In genomic region chr4:152072001-152072485, GRCh38 we compare ENCODE assay signal across 23 cellular contexts.
DNase-seq lines count a peak whose midpoint lies in the region; ATAC-seq and TF ChIP-seq lines count a peak whose summit lies in the region.
"Had no signal": no experiment of that assay in that cellular context is flagged by ENCODE, and none has a peak within 500 bp of the region (broad histone marks: within the 10 kb centered on the region; RNA-seq: fewer than 3 reads in every experiment).

No MANE protein-coding gene starts in this region.

- peak overlapping the region; percentile 82 for H3K4me2 ChIP-seq in BLaER1

- TF ChIP-seq CTCF in HFFc6 (IDR thresholded peaks at IDR 0.05) (no peak), heart left ventricle (IDR thresholded peaks at IDR 0.05) (no peak), nephron (IDR thresholded peaks at IDR 0.05; ENCODE audit: unreplicated experiment in 3 of 3) (no peak), dorsolateral prefrontal cortex (IDR thresholded peaks at IDR 0.05 in 54 of 56, conservative IDR thresholded peaks at IDR 0.05 in 2 of 56; ENCODE audit: low read depth in 1 of 56, partially characterized antibody in 56 of 56) (no peak)

- 0 out of 2 replicates have a peak, but pooled peaks cover 3% of the 10 kb centered on the region for H3K36me3 ChIP-seq in BLaER1
- no peaks in the 10 kb centered on the region for H3K36me3 ChIP-seq in heart left ventricle
- H3K36me3 ChIP-seq: brain microvascular endothelial cell, neutrophil had no signal

- H3K9me3 Mint-ChIP-seq in HFFc6, result no peaks in the 10 kb centered on the region
- H3K9me3 Mint-ChIP-seq in nephron, result peaks cover under 1% of the 10 kb centered on the region
- H3K9me3 Mint-ChIP-seq: stimulated activated naive CD8-positive, alpha-beta T cell treated with anti-CD3 and anti-CD28 coated beads, Interleukin-15, Interleukin-2, amounts not matched to agents 100 ng/mL and 50 ng/mL, for 24 hours had no signal

- peak overlapping the region; percentile 64 for H3K4me3 ChIP-seq in BLaER1
- no peak overlapping the region for H3K4me3 ChIP-seq in heart left ventricle
- no peak overlapping the region for H3K4me3 ChIP-seq in dorsolateral prefrontal cortex

- H3K36me3 Mint-ChIP-seq in HFFc6 (ENCODE audit: low read depth) (no peaks in the 10 kb centered on the region), nephron (ENCODE audit: low read depth) (no peaks in the 10 kb centered on the region)

- H3K9me3 ChIP-seq in BLaER1, result peaks cover 20% of the 10 kb centered on the region
- H3K9me3 ChIP-seq in heart left ventricle, result no peaks in the 10 kb centered on the region
- H3K9me3 ChIP-seq: neutrophil had no signal

- H3K27ac Mint-ChIP-seq in HFFc6 (peak overlapping the region; percentile 80), nephron (peak overlapping the region; percentile 48 to 90 (median 69))
- H3K27ac Mint-ChIP-seq: activated naive CD4-positive, alpha-beta T cell treated with anti-CD3 and anti-CD28 coated beads, Interleukin-2, amount 10 ng/mL, durations not matched to agents 7 days and 5 days; stimulated activated naive CD8-positive, alpha-beta T cell treated with anti-CD3 and anti-CD28 coated beads, Interleukin-15, Interleukin-2, amounts not matched to agents 100 ng/mL and 50 ng/mL, for 24 hours had no signal

- H3K27ac ChIP-seq in BLaER1 (peak overlapping the region; percentile 88), heart left ventricle (peak overlapping the region in 9 of 12 donors; percentile 30 to 77 (median 55)), dorsolateral prefrontal cortex (no peak overlapping the region)
- H3K27ac ChIP-seq: brain microvascular endothelial cell, neutrophil had no signal

- H3K4me1 ChIP-seq in BLaER1 (peaks cover 99% of the 10 kb centered on the region), heart left ventricle (peaks cover 0 to 16% (median 0%) of the 10 kb centered on the region in 12 donors)

- intact Hi-C loops in heart left ventricle (cut with DNase I), result loop anchor here in 1 of 10 donors (1.0 kb wide), 1 partner anchor 34 kb away; no protein-coding TSS in a partner anchor
- intact Hi-C loops in dorsolateral prefrontal cortex (cut with DNase I), result no loop called here

- H3K27me3 ChIP-seq in BLaER1 (no peaks in the 10 kb centered on the region), heart left ventricle (no peaks in the 10 kb centered on the region), dorsolateral prefrontal cortex (no peaks in the 10 kb centered on the region)
- H3K27me3 ChIP-seq: brain microvascular endothelial cell, neutrophil had no signal

- DNase-seq in HFFc6 (peak; percentile 55), heart left ventricle (peak in 3 of 5 donors; percentile 54 to 65 (median 56)), NCI-H187 (lab: John Stamatoyannopoulos, UW) (no peak), dorsolateral prefrontal cortex (no peak), amniotic stem cell (lab: John Stamatoyannopoulos, UW) (no peak)
- DNase-seq in activated CD4-positive, CD25-positive, alpha-beta regulatory T cell treated with anti-CD3 and anti-CD28 coated beads, Interleukin-2, amount 50 U/mL, for 72 hours, result no peak
- DNase-seq: activated CD4-positive, alpha-beta T cell treated with anti-CD3 and anti-CD28 coated beads, Interleukin-2, amount 50 U/mL, for 48 hours; activated naive CD4-positive, alpha-beta T cell treated with anti-CD3 and anti-CD28 coated beads, Interleukin-2, amount 10 ng/mL, durations not matched to agents 7 days and 5 days; brain microvascular endothelial cell; Calu3; dermis blood vessel endothelial cell; erythroblast; GOT3; KG1; NCI-H1105; NCI-H2171; NCI-H748 treated with DMSO at 0.1 percent for 48 hours; retina; SW 1271 had no signal

- WGBS in heart left ventricle, 4 donors, result 58 to 80% (median 60%) methylated on average over 4 to 8 of the region's 8 CpGs

- H3K4me1 Mint-ChIP-seq in HFFc6 (ENCODE audit: low read depth), result peaks cover 31% of the 10 kb centered on the region
- peaks cover 20% of the 10 kb centered on the region for H3K4me1 Mint-ChIP-seq in nephron

- TF ChIP-seq POLR2A in heart left ventricle (IDR thresholded peaks at IDR 0.05), result no peak

- ATAC-seq in heart left ventricle, result peak; percentile 75 to 80 (median 77)

- peak overlapping the region; percentile 83 for H3K9ac ChIP-seq in BLaER1

- H3K27me3 Mint-ChIP-seq in HFFc6 (ENCODE audit: insufficient read depth), result peaks cover 5% of the 10 kb centered on the region
- H3K27me3 Mint-ChIP-seq in nephron (ENCODE audit: low read depth), result peaks cover 41% of the 10 kb centered on the region
- H3K27me3 Mint-ChIP-seq: activated naive CD4-positive, alpha-beta T cell treated with anti-CD3 and anti-CD28 coated beads, Interleukin-2, amount 10 ng/mL, durations not matched to agents 7 days and 5 days; stimulated activated naive CD8-positive, alpha-beta T cell treated with anti-CD3 and anti-CD28 coated beads, Interleukin-15, Interleukin-2, amounts not matched to agents 100 ng/mL and 50 ng/mL, for 24 hours had no signal

- no peak overlapping the region for H3K4me3 Mint-ChIP-seq in HFFc6
- no peak overlapping the region for H3K4me3 Mint-ChIP-seq in nephron
- H3K4me3 Mint-ChIP-seq: activated naive CD4-positive, alpha-beta T cell treated with anti-CD3 and anti-CD28 coated beads, Interleukin-2, amount 10 ng/mL, durations not matched to agents 7 days and 5 days; stimulated activated naive CD8-positive, alpha-beta T cell treated with anti-CD3 and anti-CD28 coated beads, Interleukin-15, Interleukin-2, amounts not matched to agents 100 ng/mL and 50 ng/mL, for 24 hours had no signal

- H4K20me1 ChIP-seq in BLaER1, result no peaks in the 10 kb centered on the region

Comparison
In these comparisons a context has a peak if more than half of its experiments do, and no peak if none do; other contexts are left out.
1. H3K27ac ChIP-seq: peak in BLaER1 (single experiment) and heart left ventricle (9 of 12); none in dorsolateral prefrontal cortex (0 of 59).
2. DNase-seq: peak in HFFc6 (single experiment) and heart left ventricle (3 of 5); none in activated CD4-positive, CD25-positive, alpha-beta regulatory T cell treated with anti-CD3 and anti-CD28 coated beads, Interleukin-2, amount 50 U/mL, for 72 hours (single experiment), NCI-H187 (0 of 2), dorsolateral prefrontal cortex (0 of 10) and amniotic stem cell (single experiment).